In the genomic region with DNA sequence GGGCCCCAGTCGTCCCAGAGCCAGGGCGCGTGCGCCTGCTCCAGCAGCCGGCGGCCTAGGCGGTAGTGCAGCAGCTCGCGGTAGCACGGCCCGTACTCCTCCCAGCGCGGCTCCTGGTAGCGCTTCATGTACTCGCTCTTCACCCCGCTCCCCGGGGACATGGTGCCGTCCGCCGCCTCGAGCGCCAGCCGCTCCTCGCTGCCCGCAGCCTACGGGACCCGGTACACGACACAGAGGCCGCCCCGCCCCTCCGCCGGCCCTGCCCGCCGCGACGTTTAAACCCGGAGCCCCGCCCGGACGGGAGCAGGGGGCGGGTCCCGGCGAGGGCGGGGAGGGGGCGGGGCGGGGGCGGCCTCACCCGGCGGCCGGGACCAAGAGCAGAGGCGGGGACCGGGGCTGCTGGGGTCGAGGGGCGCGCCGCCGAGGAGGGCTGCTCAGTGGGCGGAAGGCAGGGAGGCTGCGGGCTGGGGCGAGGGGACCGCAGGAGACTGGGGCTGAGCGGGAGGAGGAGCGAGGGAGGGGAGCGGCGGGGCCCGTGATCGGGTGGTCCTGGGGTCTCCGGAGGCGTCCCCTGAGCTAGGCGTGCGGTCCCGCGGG, we compare ENCODE assay signal across 8 cellular contexts. TPM values are rescaled to one million over a fixed set of nuclear protein-coding genes. Genes with fewer than 3 reads are reported as not detected.
DNase-seq lines count a peak whose midpoint lies in the region; ATAC-seq and TF ChIP-seq lines count a peak whose summit lies in the region.

No MANE protein-coding gene starts in this region.

- H3K27me3 Mint-ChIP-seq in nephron progenitor cell (ENCODE audit: low read depth, poor library complexity), result peaks cover 44% of the 10 kb centered on the region
- peaks cover 31% of the 10 kb centered on the region for H3K27me3 Mint-ChIP-seq in stimulated activated naive CD8-positive, alpha-beta T cell treated with anti-CD3 and anti-CD28 coated beads, Interleukin-15, amount 100 ng/mL, for 72 hours

- H3K4me1 ChIP-seq in DND-41 (ENCODE audit: insufficient read depth, low read length), result peaks cover 57% of the 10 kb centered on the region

- H3K36me3 Mint-ChIP-seq in nephron progenitor cell (ENCODE audit: low read depth), result peaks cover 15% of the 10 kb centered on the region

- peak overlapping the region; percentile 86 for H3K9ac ChIP-seq in DND-41 (ENCODE audit: low read depth, low read length)

- DNase-seq in DND-41 (peak; percentile 91), RPMI7951 (ENCODE audit: low read depth) (peak; percentile 75), fibroblast of the aortic adventitia (ENCODE audit: low read depth) (peak; percentile 50), nephron progenitor cell (peak; percentile 89)
- DNase-seq in Jurkat, Clone E6-1 (ENCODE audit: low read depth, low spot score), result peak; percentile 66
- DNase-seq in activated T-helper 9 cell treated with anti-CD3 and anti-CD28 coated beads, Interleukin-2, amount 50 U/mL, for 16 hours (ENCODE audit: low read depth), result peak; percentile 75
- peak; percentile 82 to 84 for DNase-seq in stimulated activated naive CD8-positive, alpha-beta T cell treated with anti-CD3 and anti-CD28 coated beads, Interleukin-15, amount 100 ng/mL, for 72 hours

- H4K20me1 ChIP-seq in DND-41 (ENCODE audit: insufficient read depth, low read length), result 0 out of 2 replicates have a peak, but pooled peaks cover 7% of the 10 kb centered on the region

- no peaks in the 10 kb centered on the region for H3K27me3 ChIP-seq in DND-41 (ENCODE audit: insufficient read depth, low read length, poor library complexity)

- H3K4me1 Mint-ChIP-seq in nephron progenitor cell, result peaks cover 46% of the 10 kb centered on the region
- H3K4me1 Mint-ChIP-seq in stimulated activated naive CD8-positive, alpha-beta T cell treated with anti-CD3 and anti-CD28 coated beads, Interleukin-15, amount 100 ng/mL, for 72 hours, result peaks cover 48% of the 10 kb centered on the region

- no peaks in the 10 kb centered on the region for H3K9me3 ChIP-seq in DND-41 (ENCODE audit: insufficient read depth, low read length, severe bottlenecking)

- H2AFZ ChIP-seq in DND-41 (ENCODE audit: low read depth, low read length), result peak overlapping the region; percentile 86

- peak overlapping the region; percentile 98 for H3K4me2 ChIP-seq in DND-41 (ENCODE audit: insufficient read depth, low read length)

- H3K36me3 ChIP-seq in DND-41 (ENCODE audit: insufficient read depth, low read length), result peaks cover 11% of the 10 kb centered on the region; the same call in 1 of the 2 replicates

- H3K4me3 ChIP-seq in DND-41 (ENCODE audit: low read depth in 1 of 2, low read length in 2 of 2) (peak overlapping the region; percentile 87 to 97), fibroblast of the aortic adventitia (ENCODE audit: low read depth, low read length) (peak overlapping the region; percentile 84)
- H3K4me3 ChIP-seq in Jurkat, Clone E6-1 (ENCODE audit: low read length), result peak overlapping the region; percentile 79

- H3K27ac ChIP-seq in DND-41 (ENCODE audit: low read length), result peak overlapping the region; percentile 77

- ATAC-seq in DND-41 (ENCODE audit: insufficient read depth, low read depth) (peak; percentile 82), GM21717 (IDR thresholded peaks at IDR 0.05; ENCODE audit: unreplicated experiment) (peak; percentile 71)
- ATAC-seq in stimulated activated naive CD8-positive, alpha-beta T cell treated with anti-CD3 and anti-CD28 coated beads, Interleukin-15, amount 100 ng/mL, for 72 hours, result peak; percentile 85

- H3K27ac Mint-ChIP-seq in nephron progenitor cell, result no peak overlapping the region
- no peak overlapping the region for H3K27ac Mint-ChIP-seq in stimulated activated naive CD8-positive, alpha-beta T cell treated with anti-CD3 and anti-CD28 coated beads, Interleukin-15, amount 100 ng/mL, for 72 hours

- peaks cover 4% of the 10 kb centered on the region for H3K9me3 Mint-ChIP-seq in nephron progenitor cell
- peaks cover 6 to 8% of the 10 kb centered on the region in 2 donors for H3K9me3 Mint-ChIP-seq in stimulated activated naive CD8-positive, alpha-beta T cell treated with anti-CD3 and anti-CD28 coated beads, Interleukin-15, amount 100 ng/mL, for 72 hours

- TF ChIP-seq CTCF in DND-41 (IDR thresholded peaks at IDR 0.05; ENCODE audit: borderline replicate concordance, extremely low read depth, low read length, poor library complexity, severe bottlenecking) (no peak), fibroblast of the aortic adventitia (IDR thresholded peaks at IDR 0.05; ENCODE audit: insufficient read depth, low read length) (no peak), nephron progenitor cell (IDR thresholded peaks at IDR 0.05) (no peak)

- peaks cover 48% of the 10 kb centered on the region for H3K79me2 ChIP-seq in DND-41 (ENCODE audit: insufficient read depth, low read length)

- H3K4me3 Mint-ChIP-seq in nephron progenitor cell, result peak overlapping the region; percentile 76
- peak overlapping the region; percentile 83 to 90 for H3K4me3 Mint-ChIP-seq in stimulated activated naive CD8-positive, alpha-beta T cell treated with anti-CD3 and anti-CD28 coated beads, Interleukin-15, amount 100 ng/mL, for 72 hours

RNA-seq across cellular contexts. Expression of a gene that starts 0.4 kb away (rescaled TPM):
- 12.9 TPM for polyA plus RNA-seq in Jurkat, Clone E6-1 (2012; ENCODE audit: insufficient read depth, insufficient read length)
- 19.1 and 22.8 TPM in 2 replicates for total RNA-seq in RPMI7951 (2014; rRNA removed; shearing (Covaris generic))
- 4.3 and 5.3 TPM in 2 replicates for total RNA-seq in fibroblast of the aortic adventitia (ENCODE audit: low replicate concordance)

Comparison
In these comparisons a context has a peak if more than half of its experiments do, and no peak if none do; other contexts are left out.
1. Peak in every context shown above with its lines: DNase-seq, ATAC-seq, H3K4me3 ChIP-seq and H3K27ac ChIP-seq.